In genomic region chr12:80582431-80582830, GRCh38 we compare ENCODE assay signal across 1 cellular context.
TF ChIP-seq lines count a peak whose summit lies in the region.

No MANE protein-coding gene starts in this region.

TF ChIP-seq in GM12878, 131 proteins besides CTCF, POLR2A, EP300 and RAD21 (continued from another document):
- TF ChIP-seq HSF1 (IDR thresholded peaks at IDR 0.05; ENCODE audit: low read depth, low read length), result no peak
